ENCODE assay signal across 23 cellular contexts in the genomic region with DNA sequence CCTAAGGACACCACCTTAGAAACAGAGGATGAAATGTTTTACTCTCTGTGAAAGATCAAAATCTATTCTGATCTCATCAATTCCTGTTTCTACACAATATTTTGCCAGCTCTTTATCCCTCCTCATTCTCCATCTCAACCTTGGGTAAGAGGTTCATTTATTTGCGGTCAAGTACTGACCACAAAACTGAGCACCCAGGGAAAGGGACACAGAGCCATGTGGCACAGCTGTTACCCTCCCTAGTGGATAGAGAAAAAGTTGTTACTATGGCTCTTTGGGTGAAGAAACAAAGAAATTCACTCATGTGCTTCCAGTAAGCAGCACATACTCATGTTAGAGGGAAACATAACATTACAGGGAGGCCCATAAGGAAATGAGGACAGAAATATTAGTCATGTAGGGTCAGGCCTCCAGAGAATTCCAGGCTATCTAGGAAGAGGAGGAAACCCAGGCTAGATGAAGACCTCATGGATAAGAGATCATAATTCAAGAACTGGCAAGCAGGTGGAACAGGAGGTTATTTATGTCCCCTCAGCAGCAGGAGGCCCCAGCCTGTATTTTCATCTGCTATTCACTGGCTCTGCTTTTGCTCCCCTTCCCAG.
DNase-seq lines count a peak whose midpoint lies in the region; ATAC-seq, FAIRE-seq and TF ChIP-seq lines count a peak whose summit lies in the region.
"Had no signal": no experiment of that assay in that cellular context is flagged by ENCODE, and none has a peak within 500 bp of the region (broad histone marks: within the 10 kb centered on the region; RNA-seq: fewer than 3 reads in every experiment).

No MANE protein-coding gene starts in this region.

- H3K27ac ChIP-seq in endothelial cell of umbilical vein (ENCODE audit: insufficient read depth, low read depth, low read length) (peak overlapping the region; percentile 34), mesenchymal stem cell (ENCODE audit: low read length, poor library complexity, severe bottlenecking) (no peak overlapping the region)
- no peak overlapping the region for H3K27ac ChIP-seq in CD4-positive, alpha-beta T cell (ENCODE audit: low read depth, low read length)
- H3K27ac ChIP-seq: HL-60, left ventricle myocardium inferior, Peyer's patch, upper lobe of left lung had no signal

- CTCF ChIA-PET in endothelial cell of umbilical vein (lab: Charles Lee) = interaction anchor here (1.0 to 4.2 kb wide), 4 partner anchors 8 to 12 kb away, joined by 3 to 19 read pairs (median 4); no protein-coding TSS in a partner anchor
- CTCF ChIA-PET in CD4-positive, alpha-beta T cell (lab: Charles Lee) = no interaction called here

- no peak overlapping the region for H3K27ac Mint-ChIP-seq in CD4-positive, alpha-beta T cell
- H3K27ac Mint-ChIP-seq: stimulated activated naive CD8-positive, alpha-beta T cell treated with anti-CD3 and anti-CD28 coated beads, Interleukin-15, amount 100 ng/mL, for 72 hours had no signal

- H2BK15ac ChIP-seq in mesenchymal stem cell (ENCODE audit: low read depth, poor library complexity, severe bottlenecking) = no peak overlapping the region

- H2BK12ac ChIP-seq in mesenchymal stem cell (ENCODE audit: low read length in 2 of 2) = no peak overlapping the region

- H4K91ac ChIP-seq in mesenchymal stem cell (ENCODE audit: low read length) = no peak overlapping the region

- no peak overlapping the region for H3K4ac ChIP-seq in mesenchymal stem cell (ENCODE audit: low read depth in 1 of 2, low read length in 2 of 2)

- H2BK120ac ChIP-seq in mesenchymal stem cell (ENCODE audit: low read depth, low read length) = no peak overlapping the region

- H3K27me3 Mint-ChIP-seq in CD4-positive, alpha-beta T cell = no peaks in the 10 kb centered on the region
- H3K27me3 Mint-ChIP-seq: stimulated activated naive CD8-positive, alpha-beta T cell treated with anti-CD3 and anti-CD28 coated beads, Interleukin-15, amount 100 ng/mL, for 72 hours had no signal

- no peaks in the 10 kb centered on the region for H4K20me1 ChIP-seq in endothelial cell of umbilical vein (replicated peaks; ENCODE audit: control insufficient read depth, extremely low read depth, insufficient read depth, low read length)

- DNase-seq in AG20443 (ENCODE audit: low spot score) (peak; percentile 12), LHCN-M2 (ENCODE audit: low read depth) (peak; percentile 76), endothelial cell of umbilical vein (ENCODE audit: low read depth, low spot score) (peak; percentile 83), mesenchymal stem cell (peak; percentile 26), epidermal melanocyte (ENCODE audit: insufficient read length, low spot score) (no peak), NCI-H1105 treated with DMSO at 0.1 percent for 48 hours (lab: John Stamatoyannopoulos, UW) (no peak)
- no peak for DNase-seq in CD4-positive, alpha-beta T cell
- DNase-seq in activated naive CD4-positive, alpha-beta T cell treated with Interleukin-2 at 50 U/mL for 16 hours = no peak
- DNase-seq: activated CD4-positive, alpha-beta T cell treated with anti-CD3 and anti-CD28 coated beads for 4 hours; activated CD8-positive, alpha-beta memory T cell treated with anti-CD3 and anti-CD28 coated beads, Interleukin-2, amount 50 U/mL, for 4 hours; activated effector memory CD4-positive, alpha-beta T cell treated with Interleukin-2 at 50 U/mL for 16 hours; AML-193; amniotic stem cell; cerebellar nuclear complex; foreskin melanocyte; left ventricle myocardium inferior; Peyer's patch; SK-N-SH; stimulated activated CD4-positive, alpha-beta T cell treated with anti-CD3 and anti-CD28 coated beads, Interleukin-2, amount 100 ng/mL, for 24 hours; stimulated activated naive CD8-positive, alpha-beta T cell treated with anti-CD3 and anti-CD28 coated beads, Interleukin-15, amount 100 ng/mL, for 72 hours; upper lobe of left lung had no signal

- H3K23ac ChIP-seq in mesenchymal stem cell (ENCODE audit: low read length in 2 of 2) = no peak overlapping the region

- H3K9ac ChIP-seq in endothelial cell of umbilical vein (replicated peaks; ENCODE audit: extremely low read depth, insufficient read depth, low read length) (no peak overlapping the region), mesenchymal stem cell (ENCODE audit: low read length) (no peak overlapping the region)
- H3K9ac ChIP-seq: SK-N-SH had no signal

- no peak overlapping the region for H3K4me3 Mint-ChIP-seq in CD4-positive, alpha-beta T cell
- H3K4me3 Mint-ChIP-seq: stimulated activated naive CD8-positive, alpha-beta T cell treated with anti-CD3 and anti-CD28 coated beads, Interleukin-15, amount 100 ng/mL, for 72 hours had no signal

- H3K4me1 Mint-ChIP-seq in CD4-positive, alpha-beta T cell (ENCODE audit: low read depth) = no peaks in the 10 kb centered on the region
- H3K4me1 Mint-ChIP-seq: stimulated activated naive CD8-positive, alpha-beta T cell treated with anti-CD3 and anti-CD28 coated beads, Interleukin-15, amount 100 ng/mL, for 72 hours had no signal

- peak overlapping the region; percentile 17 for H3K4me2 ChIP-seq in endothelial cell of umbilical vein (ENCODE audit: insufficient read depth, low read length)
- no peak overlapping the region for H3K4me2 ChIP-seq in mesenchymal stem cell (ENCODE audit: low read length, poor library complexity, severe bottlenecking)
- H3K4me2 ChIP-seq: SK-N-SH had no signal

- no peak overlapping the region for H3K18ac ChIP-seq in mesenchymal stem cell (ENCODE audit: low read depth in 1 of 2, low read length in 2 of 2)

- H3K79me2 ChIP-seq in endothelial cell of umbilical vein (ENCODE audit: control insufficient read depth, insufficient read depth, low read length) = no peaks in the 10 kb centered on the region

- no peaks in the 10 kb centered on the region for H3K9me3 ChIP-seq in endothelial cell of umbilical vein (replicated peaks; ENCODE audit: control insufficient read depth, insufficient read depth, low read length)
- no peaks in the 10 kb centered on the region for H3K9me3 ChIP-seq in mesenchymal stem cell (ENCODE audit: control insufficient read depth, low read length)
- H3K9me3 ChIP-seq in CD4-positive, alpha-beta T cell (ENCODE audit: control insufficient read depth, low read length) = no peaks in the 10 kb centered on the region
- H3K9me3 ChIP-seq: left ventricle myocardium inferior, Peyer's patch, SK-N-SH, upper lobe of left lung had no signal

- TF ChIP-seq CTCF in endothelial cell of umbilical vein (IDR thresholded peaks at IDR 0.05; ENCODE audit: extremely low read depth in 1 of 2, insufficient read depth in 1 of 2, low read depth in 1 of 2, low read length in 2 of 2) = no peak
- TF ChIP-seq CTCF in CD4-positive, alpha-beta T cell (IDR thresholded peaks at IDR 0.05) = no peak

- intact Hi-C loops in endothelial cell of umbilical vein (cut with micrococcal nuclease) = no loop called here
- intact Hi-C loops in CD4-positive, alpha-beta T cell (cut with DNase I, micrococcal nuclease) = no loop called here

- TF ChIP-seq POLR2A in endothelial cell of umbilical vein (IDR thresholded peaks at IDR 0.05; ENCODE audit: low read depth, low read length) = no peak

- no peak overlapping the region for H3K14ac ChIP-seq in mesenchymal stem cell (ENCODE audit: low read length in 2 of 2)

- no peaks in the 10 kb centered on the region for H3K36me3 ChIP-seq in endothelial cell of umbilical vein (ENCODE audit: control insufficient read depth in 2 of 2, extremely low read depth in 1 of 2, insufficient read depth in 2 of 2, low read length in 2 of 2)
- H3K36me3 ChIP-seq in mesenchymal stem cell (ENCODE audit: control insufficient read depth in 1 of 2, insufficient read depth in 2 of 2, low read depth in 1 of 2, low read length in 2 of 2) = peaks cover 0 to 7% of the 10 kb centered on the region in 2 experiments
- H3K36me3 ChIP-seq: Peyer's patch, upper lobe of left lung had no signal

- no peak overlapping the region for H2BK5ac ChIP-seq in mesenchymal stem cell (ENCODE audit: low read depth, low read length, poor library complexity, severe bottlenecking)

- H3K27me3 ChIP-seq in endothelial cell of umbilical vein (ENCODE audit: control insufficient read depth in 2 of 2, insufficient read depth in 2 of 2, low read length in 2 of 2) = no peaks in the 10 kb centered on the region
- H3K27me3 ChIP-seq in mesenchymal stem cell (ENCODE audit: control insufficient read depth in 1 of 2, insufficient read depth in 1 of 2, low read length in 2 of 2) = no peaks in the 10 kb centered on the region
- no peaks in the 10 kb centered on the region for H3K27me3 ChIP-seq in CD4-positive, alpha-beta T cell (ENCODE audit: control insufficient read depth, insufficient read depth, low read length)
- H3K27me3 ChIP-seq: Peyer's patch, upper lobe of left lung had no signal

- H3K36me3 Mint-ChIP-seq in CD4-positive, alpha-beta T cell (ENCODE audit: low read depth) = peaks cover 7% of the 10 kb centered on the region

- no peak for ATAC-seq in CD4-positive, alpha-beta T cell (ENCODE audit: poor library complexity)
- ATAC-seq: stimulated activated naive CD8-positive, alpha-beta T cell treated with anti-CD3 and anti-CD28 coated beads, Interleukin-15, amount 100 ng/mL, for 72 hours had no signal

- no peak overlapping the region for H2AK5ac ChIP-seq in mesenchymal stem cell (ENCODE audit: low read length, severe bottlenecking)

- POLR2A ChIA-PET in endothelial cell of umbilical vein (lab: Charles Lee) = no interaction called here
- POLR2A ChIA-PET in CD4-positive, alpha-beta T cell (lab: Charles Lee) = no interaction called here

- H2AFZ ChIP-seq in endothelial cell of umbilical vein (ENCODE audit: low read depth, low read length) = peak overlapping the region; percentile 33
- H2AFZ ChIP-seq in mesenchymal stem cell (ENCODE audit: low read depth, low read length) = no peak overlapping the region

- dilution Hi-C loops in endothelial cell of umbilical vein (cut with MboI; ENCODE audit: extremely low pct_ligation_motif_present, low sequenced_read_pairs) = no loop called here

- FAIRE-seq in endothelial cell of umbilical vein (lab: Jason Lieb, UNC) = peak; percentile 50
- FAIRE-seq: GM12891 had no signal

- 100% methylated on average over 1 of the region's 1 CpG for WGBS in mesenchymal stem cell

- H3K4me1 ChIP-seq in endothelial cell of umbilical vein (ENCODE audit: control insufficient read depth, extremely low read depth, insufficient read depth, low read length) (peaks cover 8% of the 10 kb centered on the region), mesenchymal stem cell (ENCODE audit: control insufficient read depth, insufficient read depth, low read depth, low read length) (no peaks in the 10 kb centered on the region)
- H3K4me1 ChIP-seq: Peyer's patch, upper lobe of left lung had no signal

- H4K8ac ChIP-seq in mesenchymal stem cell (ENCODE audit: low read length) = no peak overlapping the region

- peaks cover 5% of the 10 kb centered on the region for H3K79me1 ChIP-seq in mesenchymal stem cell (replicated peaks; ENCODE audit: low read length, poor library complexity, severe bottlenecking)

- no peaks in the 10 kb centered on the region for H3K9me3 Mint-ChIP-seq in CD4-positive, alpha-beta T cell
- H3K9me3 Mint-ChIP-seq: stimulated activated naive CD8-positive, alpha-beta T cell treated with anti-CD3 and anti-CD28 coated beads, Interleukin-15, amount 100 ng/mL, for 72 hours had no signal

- BruUV-seq in endothelial cell of umbilical vein (replicated peaks; lab: Mats Ljungman, UMichigan) = no TSS peak

- no peaks in the 10 kb centered on the region for H3K9me1 ChIP-seq in endothelial cell of umbilical vein (replicated peaks; ENCODE audit: control insufficient read depth, extremely low read depth, insufficient read depth, low read length)

- H3K4me3 ChIP-seq in endothelial cell of umbilical vein (replicated peaks in 1 of 3; ENCODE audit: insufficient read depth in 1 of 3, low read depth in 1 of 3, low read length in 3 of 3) = no peak overlapping the region
- H3K4me3 ChIP-seq in mesenchymal stem cell (ENCODE audit: insufficient read depth in 1 of 2, low read depth in 1 of 2, low read length in 2 of 2) = no peak overlapping the region
- H3K4me3 ChIP-seq: left ventricle myocardium inferior, Peyer's patch, upper lobe of left lung had no signal

Comparison
In these comparisons a context has a peak if more than half of its experiments do, and no peak if none do; other contexts are left out.
1. DNase-seq: peak in AG20443 (single experiment), LHCN-M2 (single experiment), endothelial cell of umbilical vein (single experiment) and mesenchymal stem cell (single experiment); none in CD4-positive, alpha-beta T cell (0 of 10), epidermal melanocyte (single experiment), NCI-H1105 treated with DMSO at 0.1 percent for 48 hours (single experiment) and activated naive CD4-positive, alpha-beta T cell treated with Interleukin-2 at 50 U/mL for 16 hours (single experiment).